Comparison of ENCODE assay signal across 14 cellular contexts in the genomic region with DNA sequence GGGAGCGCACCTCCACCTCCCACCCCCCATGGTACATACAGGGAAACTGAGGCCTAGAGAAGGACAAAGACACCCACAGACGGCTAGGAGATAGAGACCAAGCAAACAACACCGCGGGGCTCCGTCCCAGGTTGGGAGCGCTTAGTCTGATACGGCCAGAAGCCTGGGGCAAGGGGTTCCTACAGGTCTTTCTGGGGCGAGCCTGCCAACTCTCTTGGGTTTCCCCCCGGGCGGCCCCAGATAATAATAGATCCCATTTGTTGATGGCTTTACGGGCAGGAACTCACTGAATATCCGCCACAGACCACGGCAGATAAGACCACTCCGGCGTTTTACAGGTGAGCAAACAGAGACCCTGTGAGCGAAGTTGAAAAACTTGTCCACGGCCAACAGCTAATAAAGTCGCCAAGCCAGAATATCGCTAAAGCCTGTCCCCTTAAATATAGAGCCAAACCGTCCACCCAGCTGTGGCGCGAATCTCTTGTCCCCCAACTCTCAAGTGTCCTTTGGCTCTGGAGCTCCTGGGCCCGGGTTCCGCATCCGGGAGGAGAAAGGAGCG. TPM values are rescaled to one million over a fixed set of nuclear protein-coding genes. Genes with fewer than 3 reads are reported as not detected.
DNase-seq lines count a peak whose midpoint lies in the region; ATAC-seq and TF ChIP-seq lines count a peak whose summit lies in the region.
"Had no signal": no experiment of that assay in that cellular context is flagged by ENCODE, and none has a peak within 500 bp of the region (broad histone marks: within the 10 kb centered on the region; RNA-seq: fewer than 3 reads in every experiment).

No MANE protein-coding gene starts in this region.

- H3K4me1 Mint-ChIP-seq in activated T-helper 2 cell treated with anti-CD3 and anti-CD28 coated beads, Interferon-gamma antibody, Interleukin-2, Interleukin-4, amounts not matched to agents 10 μg/mL and 5 μg/mL and 100 μg/mL, durations not matched to agents 14 hours and 24 hours and 36 hours (ENCODE audit: low read depth), result peaks cover 21% of the 10 kb centered on the region

- no peaks in the 10 kb centered on the region for H3K4me1 ChIP-seq in cardiac muscle cell (ENCODE audit: low read depth)
- H3K4me1 ChIP-seq in mesodermal cell (ENCODE audit: control insufficient read depth, insufficient read depth, low read length, poor library complexity, severe bottlenecking), result peaks cover 13% of the 10 kb centered on the region
- H3K4me1 ChIP-seq in tibial artery, result peaks cover 0 to 44% (median 22%) of the 10 kb centered on the region in 4 donors

- H3K4me3 ChIP-seq in cardiac muscle cell (peak overlapping the region; percentile 19), brain microvascular endothelial cell (ENCODE audit: low read depth, low read length) (peak overlapping the region; percentile 38), mesodermal cell (ENCODE audit: extremely low read depth, insufficient read depth, low read length, poor library complexity, severe bottlenecking) (peak overlapping the region; percentile 23), tibial artery (peak overlapping the region; percentile 41)

- intact Hi-C loops in left cardiac atrium (cut with DNase I), result loop anchor here (5.0 to 10.0 kb wide), 4 partner anchors 408 to 1090 kb away; no protein-coding TSS in a partner anchor
- intact Hi-C loops in tibial artery (cut with DNase I; ENCODE audit: low total_unique reads), result loop anchor here (5.0 to 10.0 kb wide), 3 partner anchors 928 to 1290 kb away; no protein-coding TSS in a partner anchor
- intact Hi-C loops in activated T-helper 2 cell treated with anti-CD3 and anti-CD28 coated beads, Interferon-gamma antibody, Interleukin-2, Interleukin-4, amounts not matched to agents 10 μg/mL and 5 μg/mL and 100 μg/mL, durations not matched to agents 14 hours and 24 hours and 36 hours (cut with micrococcal nuclease), result loop anchor here (2.0 to 10.0 kb wide), 3 partner anchors 54 to 1030 kb away; no protein-coding TSS in a partner anchor

- no peaks in the 10 kb centered on the region for H3K9me3 Mint-ChIP-seq in activated T-helper 2 cell treated with anti-CD3 and anti-CD28 coated beads, Interferon-gamma antibody, Interleukin-2, Interleukin-4, amounts not matched to agents 10 μg/mL and 5 μg/mL and 100 μg/mL, durations not matched to agents 14 hours and 24 hours and 36 hours
- H3K9me3 Mint-ChIP-seq: T-helper 1 cell treated with Interleukin-12 subunit alpha and Interleukin-12 subunit beta and Interleukin-4 antibody, amounts not matched to agents 30 μg/mL and 1 μg/mL, for 36 hours had no signal

- H3K36me3 ChIP-seq in cardiac muscle cell, result no peaks in the 10 kb centered on the region
- H3K36me3 ChIP-seq in brain microvascular endothelial cell (replicated peaks), result no peaks in the 10 kb centered on the region
- no peaks in the 10 kb centered on the region for H3K36me3 ChIP-seq in mesodermal cell (ENCODE audit: control insufficient read depth, insufficient read depth, low read length)
- H3K36me3 ChIP-seq in tibial artery, result no peaks in the 10 kb centered on the region

- H3K4me3 Mint-ChIP-seq in activated T-helper 2 cell treated with anti-CD3 and anti-CD28 coated beads, Interferon-gamma antibody, Interleukin-2, Interleukin-4, amounts not matched to agents 10 μg/mL and 5 μg/mL and 100 μg/mL, durations not matched to agents 14 hours and 24 hours and 36 hours (ENCODE audit: low read depth), result no peak overlapping the region

- no peak overlapping the region for H3K27ac Mint-ChIP-seq in activated T-helper 2 cell treated with anti-CD3 and anti-CD28 coated beads, Interferon-gamma antibody, Interleukin-2, Interleukin-4, amounts not matched to agents 10 μg/mL and 5 μg/mL and 100 μg/mL, durations not matched to agents 14 hours and 24 hours and 36 hours
- H3K27ac Mint-ChIP-seq: T-helper 1 cell treated with Interleukin-12 subunit alpha and Interleukin-12 subunit beta and Interleukin-4 antibody, amounts not matched to agents 30 μg/mL and 1 μg/mL, for 36 hours had no signal

- H3K27me3 ChIP-seq in cardiac muscle cell (peaks cover 88% of the 10 kb centered on the region), brain microvascular endothelial cell (replicated peaks) (no peaks in the 10 kb centered on the region), tibial artery (no peaks in the 10 kb centered on the region)

- TF ChIP-seq CTCF in cardiac muscle cell (IDR thresholded peaks at IDR 0.05; ENCODE audit: low read depth, low read length) (no peak), brain microvascular endothelial cell (IDR thresholded peaks at IDR 0.05; ENCODE audit: low read depth, low read length, missing control alignments) (no peak), tibial artery (IDR thresholded peaks at IDR 0.05) (no peak)

- H3K27me3 Mint-ChIP-seq in activated T-helper 2 cell treated with anti-CD3 and anti-CD28 coated beads, Interferon-gamma antibody, Interleukin-2, Interleukin-4, amounts not matched to agents 10 μg/mL and 5 μg/mL and 100 μg/mL, durations not matched to agents 14 hours and 24 hours and 36 hours (ENCODE audit: low read depth), result peaks cover 77% of the 10 kb centered on the region

- no peak for ATAC-seq in left cardiac atrium

- DNase-seq in cardiac muscle cell (ENCODE audit: low read depth in 1 of 2, low spot score in 1 of 2) (no peak), left cardiac atrium (no peak), brain microvascular endothelial cell (no peak), tibial artery (no peak), NCI-H446 treated with DMSO at 0.1 percent for 48 hours (lab: John Stamatoyannopoulos, UW) (no peak), nucleus accumbens (lab: John Stamatoyannopoulos, UW) (no peak)
- DNase-seq in activated T-helper 2 cell treated with anti-CD3 and anti-CD28 coated beads, Interferon-gamma antibody, Interleukin-2, Interleukin-4, amounts not matched to agents 10 μg/mL and 5 μg/mL and 100 μg/mL, durations not matched to agents 14 hours and 24 hours and 36 hours (ENCODE audit: low spot score), result no peak
- DNase-seq: activated CD4-positive, alpha-beta T cell treated with anti-CD3 and anti-CD28 coated beads, Interleukin-2, amount 50 U/mL, for 4 hours; Calu3; GOT3; NCI-H1048; RPMI8226 had no signal

- no peak overlapping the region for H3K27ac ChIP-seq in cardiac muscle cell
- no peak overlapping the region for H3K27ac ChIP-seq in brain microvascular endothelial cell
- H3K27ac ChIP-seq in mesodermal cell (ENCODE audit: low read depth, low read length, severe bottlenecking), result no peak overlapping the region
- peak overlapping the region; percentile 87 to 97 for H3K27ac ChIP-seq in tibial artery

- H3K36me3 Mint-ChIP-seq in activated T-helper 2 cell treated with anti-CD3 and anti-CD28 coated beads, Interferon-gamma antibody, Interleukin-2, Interleukin-4, amounts not matched to agents 10 μg/mL and 5 μg/mL and 100 μg/mL, durations not matched to agents 14 hours and 24 hours and 36 hours (ENCODE audit: low read depth), result no peaks in the 10 kb centered on the region

- WGBS in mesodermal cell (ENCODE audit: insufficient coverage in 2 of 2), 2 experiments, result 18% methylated on average over 20 to 21 of the region's 26 CpGs

- in situ Hi-C loops in brain microvascular endothelial cell (cut with HindIII; ENCODE audit: low pct_ligation_motif_present, low sequenced_read_pairs), result loop anchor here (25.0 kb wide), 1 partner anchor 943 kb away; no protein-coding TSS in a partner anchor

- H3K9me3 ChIP-seq in cardiac muscle cell (ENCODE audit: low read depth), result no peaks in the 10 kb centered on the region
- no peaks in the 10 kb centered on the region for H3K9me3 ChIP-seq in mesodermal cell (ENCODE audit: control insufficient read depth, low read length)
- H3K9me3 ChIP-seq in tibial artery, result no peaks in the 10 kb centered on the region

RNA-seq across cellular contexts. Expression of a gene that starts 5.1 kb away (rescaled TPM):
- 0.06 and 0.46 TPM in 2 replicates for total RNA-seq in cardiac muscle cell
- polyA plus RNA-seq in cardiac muscle cell, result 0.46 TPM in 1 of 2 replicates, not detected in the other
- 10 to 100 TPM; 19.3 to 28.1 TPM for total RNA-seq in left cardiac atrium
- 3.5 TPM for polyA plus RNA-seq in mesodermal cell (2013, experiment 1 of 2)
- polyA plus RNA-seq in mesodermal cell (2013, experiment 2 of 2), result 2.7 TPM
- 0.16 TPM in 1 of 2 replicates, not detected in the other for total RNA-seq in activated T-helper 2 cell treated with anti-CD3 and anti-CD28 coated beads, Interferon-gamma antibody, Interleukin-2, Interleukin-4, amounts not matched to agents 10 μg/mL and 5 μg/mL and 100 μg/mL, durations not matched to agents 14 hours and 24 hours and 36 hours
- total RNA-seq: Calu3 had no signal

Comparison
In these comparisons a context has a peak if more than half of its experiments do, and no peak if none do; other contexts are left out.
1. RNA of a gene that starts 5.1 kb away (total RNA-seq): 19.3 to 28.1 TPM in left cardiac atrium; 0.16 TPM in activated T-helper 2 cell treated with anti-CD3 and anti-CD28 coated beads, Interferon-gamma antibody, Interleukin-2, Interleukin-4, amounts not matched to agents 10 μg/mL and 5 μg/mL and 100 μg/mL, durations not matched to agents 14 hours and 24 hours and 36 hours and 0.06 to 0.46 TPM in cardiac muscle cell; every median in the first group is over 10 times any median in the second.
2. H3K27ac ChIP-seq: peak in tibial artery (2 of 2); none in cardiac muscle cell (single experiment), brain microvascular endothelial cell (single experiment) and mesodermal cell (single experiment).
3. Peak in every context shown above with its lines, with median percentiles within 50 percentile points of each other: H3K4me3 ChIP-seq.